ENCODE assay signal across 8 cellular contexts in genomic region chr14:22112004-22112403, GRCh38.
DNase-seq lines count a peak whose midpoint lies in the region; ATAC-seq and TF ChIP-seq lines count a peak whose summit lies in the region.

No MANE protein-coding gene starts in this region.

- H3K36me3 ChIP-seq in CD8-positive, alpha-beta T cell (ENCODE audit: insufficient read depth, low read length) = no peaks in the 10 kb centered on the region
- H3K36me3 ChIP-seq in liver (ENCODE audit: control insufficient read depth in 4 of 4, insufficient read depth in 3 of 4, low read depth in 1 of 4, low read length in 3 of 4) (no peaks in the 10 kb centered on the region), mesenchymal stem cell (ENCODE audit: control insufficient read depth in 1 of 2, insufficient read depth in 2 of 2, low read depth in 1 of 2, low read length in 2 of 2) (no peaks in the 10 kb centered on the region)

- no peak overlapping the region for H3K18ac ChIP-seq in mesenchymal stem cell (ENCODE audit: low read depth in 1 of 2, low read length in 2 of 2)

- H3K4me1 Mint-ChIP-seq in CD8-positive, alpha-beta T cell (ENCODE audit: low read depth) = peaks cover 28% of the 10 kb centered on the region
- peaks cover 32% of the 10 kb centered on the region for H3K4me1 Mint-ChIP-seq in activated T-helper 1 cell treated with anti-CD3 and anti-CD28 coated beads, Interleukin-12 subunit alpha, Interleukin-12 subunit beta, Interleukin-2, Interleukin-4 antibody, amounts not matched to agents 30 ng/mL and 10 ng/mL and 1 ng/mL, durations not matched to agents 14 hours and 24 hours and 36 hours (ENCODE audit: low read depth)

- no peak overlapping the region for H2AK5ac ChIP-seq in mesenchymal stem cell (ENCODE audit: low read length, severe bottlenecking)

- peak in 6 of 7 experiments; percentile 8 to 57 (median 46) for DNase-seq in CD8-positive, alpha-beta T cell
- no peak for DNase-seq in activated T-helper 1 cell treated with anti-CD3 and anti-CD28 coated beads, Interleukin-12 subunit alpha, Interleukin-12 subunit beta, Interleukin-2, Interleukin-4 antibody, amounts not matched to agents 30 ng/mL and 10 ng/mL and 1 ng/mL, durations not matched to agents 14 hours and 24 hours and 36 hours (ENCODE audit: low spot score)
- DNase-seq in mesenchymal stem cell (no peak), lower leg skin (ENCODE audit: low spot score in 2 of 2) (no peak), DMS79 (lab: John Stamatoyannopoulos, UW) (no peak)

- no peaks in the 10 kb centered on the region for H3K27me3 Mint-ChIP-seq in CD8-positive, alpha-beta T cell (ENCODE audit: low read depth)
- H3K27me3 Mint-ChIP-seq in activated T-helper 1 cell treated with anti-CD3 and anti-CD28 coated beads, Interleukin-12 subunit alpha, Interleukin-12 subunit beta, Interleukin-2, Interleukin-4 antibody, amounts not matched to agents 30 ng/mL and 10 ng/mL and 1 ng/mL, durations not matched to agents 14 hours and 24 hours and 36 hours (ENCODE audit: insufficient read depth) = no peaks in the 10 kb centered on the region

- no peak overlapping the region for H2BK12ac ChIP-seq in mesenchymal stem cell (ENCODE audit: low read length in 2 of 2)

- no peak overlapping the region for H3K14ac ChIP-seq in mesenchymal stem cell (ENCODE audit: low read length in 2 of 2)

- no peak overlapping the region for H2BK120ac ChIP-seq in mesenchymal stem cell (ENCODE audit: low read depth, low read length)

- H3K4me3 ChIP-seq in CD8-positive, alpha-beta T cell (ENCODE audit: low read depth, low read length) = peak overlapping the region; percentile 37
- H3K4me3 ChIP-seq in liver (ENCODE audit: low read depth in 1 of 3, low read length in 3 of 3) (no peak overlapping the region), mesenchymal stem cell (ENCODE audit: insufficient read depth in 1 of 2, low read depth in 1 of 2, low read length in 2 of 2) (no peak overlapping the region), lower leg skin (ENCODE audit: low read depth, poor library complexity, severe bottlenecking) (no peak overlapping the region)

- no peaks in the 10 kb centered on the region for H3K4me1 ChIP-seq in CD8-positive, alpha-beta T cell (ENCODE audit: insufficient read depth, low read length)
- no peaks in the 10 kb centered on the region for H3K4me1 ChIP-seq in liver (ENCODE audit: control insufficient read depth in 4 of 4, insufficient read depth in 4 of 4, low read length in 3 of 4)
- H3K4me1 ChIP-seq in mesenchymal stem cell (ENCODE audit: control insufficient read depth, insufficient read depth, low read depth, low read length) = no peaks in the 10 kb centered on the region

- CTCF ChIA-PET in CD8-positive, alpha-beta T cell (lab: Charles Lee) = interaction anchor here (0.6 to 3.8 kb wide), 9 partner anchors 11 to 461 kb away, joined by 3 to 15 read pairs (median 3); no protein-coding TSS in a partner anchor

- H3K79me1 ChIP-seq in mesenchymal stem cell (replicated peaks; ENCODE audit: low read length, poor library complexity, severe bottlenecking) = no peaks in the 10 kb centered on the region

- no peak overlapping the region for H2BK15ac ChIP-seq in mesenchymal stem cell (ENCODE audit: low read depth, poor library complexity, severe bottlenecking)

- H3K9me3 ChIP-seq in CD8-positive, alpha-beta T cell (ENCODE audit: low read length) = no peaks in the 10 kb centered on the region
- H3K9me3 ChIP-seq in liver (ENCODE audit: control insufficient read depth in 4 of 4, low read length in 3 of 4) (no peaks in the 10 kb centered on the region), mesenchymal stem cell (ENCODE audit: control insufficient read depth, low read length) (no peaks in the 10 kb centered on the region)

- ATAC-seq in CD8-positive, alpha-beta T cell = peak; percentile 36
- ATAC-seq in GM21576 (IDR thresholded peaks at IDR 0.05; ENCODE audit: unreplicated experiment) = no peak

- peak; percentile 19 to 21 for TF ChIP-seq RAD21 in liver (IDR thresholded peaks at IDR 0.05)

- no peak overlapping the region for H3K27ac ChIP-seq in CD8-positive, alpha-beta T cell (ENCODE audit: low read depth, low read length)
- H3K27ac ChIP-seq in liver (ENCODE audit: low read depth in 1 of 2, low read length in 2 of 2) (no peak overlapping the region), mesenchymal stem cell (ENCODE audit: low read length, poor library complexity, severe bottlenecking) (no peak overlapping the region)

- H3K4me2 ChIP-seq in mesenchymal stem cell (ENCODE audit: low read length, poor library complexity, severe bottlenecking) = no peak overlapping the region

- H4K91ac ChIP-seq in mesenchymal stem cell (ENCODE audit: low read length) = no peak overlapping the region

- no peak overlapping the region for H4K8ac ChIP-seq in mesenchymal stem cell (ENCODE audit: low read length)

- no peak overlapping the region for H3K4ac ChIP-seq in mesenchymal stem cell (ENCODE audit: low read depth in 1 of 2, low read length in 2 of 2)

- H3K9me3 Mint-ChIP-seq in CD8-positive, alpha-beta T cell = no peaks in the 10 kb centered on the region
- H3K9me3 Mint-ChIP-seq in activated T-helper 1 cell treated with anti-CD3 and anti-CD28 coated beads, Interleukin-12 subunit alpha, Interleukin-12 subunit beta, Interleukin-2, Interleukin-4 antibody, amounts not matched to agents 30 ng/mL and 10 ng/mL and 1 ng/mL, durations not matched to agents 14 hours and 24 hours and 36 hours = no peaks in the 10 kb centered on the region

- H3K9ac ChIP-seq in liver (ENCODE audit: low read depth in 1 of 2, low read length in 2 of 2) = no peak overlapping the region
- no peak overlapping the region for H3K9ac ChIP-seq in mesenchymal stem cell (ENCODE audit: low read length)

- peak; percentile 34 for TF ChIP-seq CTCF in CD8-positive, alpha-beta T cell (IDR thresholded peaks at IDR 0.05)
- TF ChIP-seq CTCF in LNCAP (IDR thresholded peaks at IDR 0.05) (peak; percentile 65), liver (IDR thresholded peaks at IDR 0.05; ENCODE audit: low read depth, low read length, missing input control) (peak; percentile 31), lower leg skin (IDR thresholded peaks at IDR 0.05) (no peak)

- H3K4me3 Mint-ChIP-seq in CD8-positive, alpha-beta T cell = peak overlapping the region; percentile 80
- peak overlapping the region; percentile 72 for H3K4me3 Mint-ChIP-seq in activated T-helper 1 cell treated with anti-CD3 and anti-CD28 coated beads, Interleukin-12 subunit alpha, Interleukin-12 subunit beta, Interleukin-2, Interleukin-4 antibody, amounts not matched to agents 30 ng/mL and 10 ng/mL and 1 ng/mL, durations not matched to agents 14 hours and 24 hours and 36 hours

- intact Hi-C loops in CD8-positive, alpha-beta T cell (cut with DNase I, micrococcal nuclease) = loop anchor here (5.0 kb wide), 2 partner anchors 380 to 445 kb away; no protein-coding TSS in a partner anchor
- intact Hi-C loops in activated T-helper 1 cell treated with anti-CD3 and anti-CD28 coated beads, Interleukin-12 subunit alpha, Interleukin-12 subunit beta, Interleukin-2, Interleukin-4 antibody, amounts not matched to agents 30 ng/mL and 10 ng/mL and 1 ng/mL, durations not matched to agents 14 hours and 24 hours and 36 hours (cut with micrococcal nuclease) = no loop called here
- intact Hi-C loops in lower leg skin (cut with DNase I; ENCODE audit: low total_unique reads) = no loop called here

- no peak overlapping the region for H3K23ac ChIP-seq in mesenchymal stem cell (ENCODE audit: low read length in 2 of 2)

- H3K27me3 ChIP-seq in CD8-positive, alpha-beta T cell (ENCODE audit: insufficient read depth, low read length) = no peaks in the 10 kb centered on the region
- H3K27me3 ChIP-seq in liver (ENCODE audit: control insufficient read depth in 4 of 4, insufficient read depth in 4 of 4, low read length in 3 of 4) (peaks cover 0 to 7% (median 0%) of the 10 kb centered on the region in 4 donors), mesenchymal stem cell (ENCODE audit: control insufficient read depth in 1 of 2, insufficient read depth in 1 of 2, low read length in 2 of 2) (peaks cover 15% of the 10 kb centered on the region in 2 experiments)

- POLR2A ChIA-PET in CD8-positive, alpha-beta T cell (lab: Charles Lee) = no interaction called here

- TF ChIP-seq POLR2A in lower leg skin (IDR thresholded peaks at IDR 0.05) = no peak

- H3K27ac Mint-ChIP-seq in CD8-positive, alpha-beta T cell = peak overlapping the region; percentile 88
- H3K27ac Mint-ChIP-seq in activated T-helper 1 cell treated with anti-CD3 and anti-CD28 coated beads, Interleukin-12 subunit alpha, Interleukin-12 subunit beta, Interleukin-2, Interleukin-4 antibody, amounts not matched to agents 30 ng/mL and 10 ng/mL and 1 ng/mL, durations not matched to agents 14 hours and 24 hours and 36 hours = peak overlapping the region; percentile 18

- H3K36me3 Mint-ChIP-seq in CD8-positive, alpha-beta T cell = no peaks in the 10 kb centered on the region
- H3K36me3 Mint-ChIP-seq in activated T-helper 1 cell treated with anti-CD3 and anti-CD28 coated beads, Interleukin-12 subunit alpha, Interleukin-12 subunit beta, Interleukin-2, Interleukin-4 antibody, amounts not matched to agents 30 ng/mL and 10 ng/mL and 1 ng/mL, durations not matched to agents 14 hours and 24 hours and 36 hours (ENCODE audit: low read depth) = no peaks in the 10 kb centered on the region

- no peak overlapping the region for H2AFZ ChIP-seq in mesenchymal stem cell (ENCODE audit: low read depth, low read length)

- 67% methylated on average over 3 of the region's 3 CpGs for WGBS in liver
- 67% methylated on average over 3 of the region's 3 CpGs for WGBS in mesenchymal stem cell
- WGBS in lower leg skin, 2 donors = 72 to 75% methylated on average over 3 of the region's 3 CpGs

- H2BK5ac ChIP-seq in mesenchymal stem cell (ENCODE audit: low read depth, low read length, poor library complexity, severe bottlenecking) = no peak overlapping the region

TF ChIP-seq in liver, 16 proteins besides CTCF, POLR2A, EP300 and RAD21:
- no peak for TF ChIP-seq YY1 (IDR thresholded peaks at IDR 0.05)

Comparison
In these comparisons a context has a peak if more than half of its experiments do, and no peak if none do; other contexts are left out.
1. DNase-seq: peak in CD8-positive, alpha-beta T cell (6 of 7); none in activated T-helper 1 cell treated with anti-CD3 and anti-CD28 coated beads, Interleukin-12 subunit alpha, Interleukin-12 subunit beta, Interleukin-2, Interleukin-4 antibody, amounts not matched to agents 30 ng/mL and 10 ng/mL and 1 ng/mL, durations not matched to agents 14 hours and 24 hours and 36 hours (single experiment), mesenchymal stem cell (single experiment), lower leg skin (0 of 2) and DMS79 (single experiment).
2. CTCF ChIP-seq: peak in CD8-positive, alpha-beta T cell (single experiment), LNCAP (single experiment) and liver (single experiment); none in lower leg skin (0 of 3).
3. intact Hi-C loops: an anchor here in CD8-positive, alpha-beta T cell (5.0 kb wide); none called in activated T-helper 1 cell treated with anti-CD3 and anti-CD28 coated beads, Interleukin-12 subunit alpha, Interleukin-12 subunit beta, Interleukin-2, Interleukin-4 antibody, amounts not matched to agents 30 ng/mL and 10 ng/mL and 1 ng/mL, durations not matched to agents 14 hours and 24 hours and 36 hours and lower leg skin.